Comparison of ENCODE assay signal across 9 cellular contexts in genomic region chr7:17300012-17300411, GRCh38. TPM values are rescaled to one million over a fixed set of nuclear protein-coding genes. Genes with fewer than 3 reads are reported as not detected.
DNase-seq lines count a peak whose midpoint lies in the region; ATAC-seq and TF ChIP-seq lines count a peak whose summit lies in the region.
"Had no signal": no experiment of that assay in that cellular context is flagged by ENCODE, and none has a peak within 500 bp of the region (broad histone marks: within the 10 kb centered on the region; RNA-seq: fewer than 3 reads in every experiment).

No MANE protein-coding gene starts in this region.

- peaks cover 35 to 37% of the 10 kb centered on the region in 2 donors for H3K4me1 Mint-ChIP-seq in natural killer cell treated with Interleukin-12 subunit alpha and Interleukin-12 subunit beta and Interleukin-15 and Interleukin-18, amount 100 ng/mL, for 72 hours (ENCODE audit: low read depth in 2 of 2)

- peaks cover 12% of the 10 kb centered on the region for H3K9me3 Mint-ChIP-seq in natural killer cell treated with Interleukin-12 subunit alpha and Interleukin-12 subunit beta and Interleukin-15 and Interleukin-18, amount 100 ng/mL, for 72 hours

- H3K36me3 ChIP-seq in MM.1S (replicated peaks; ENCODE audit: insufficient read depth, low read length) (no peaks in the 10 kb centered on the region), ectodermal cell (ENCODE audit: control insufficient read depth, insufficient read depth, low read length) (no peaks in the 10 kb centered on the region)

- peak overlapping the region; percentile 76 to 92 for H3K27ac Mint-ChIP-seq in natural killer cell treated with Interleukin-12 subunit alpha and Interleukin-12 subunit beta and Interleukin-15 and Interleukin-18, amount 100 ng/mL, for 72 hours

- H3K4me1 ChIP-seq in MM.1S (ENCODE audit: low read length) (0 out of 2 replicates have a peak, but pooled peaks cover 5% of the 10 kb centered on the region), ectodermal cell (ENCODE audit: control insufficient read depth, insufficient read depth, low read length) (no peaks in the 10 kb centered on the region)

- no peak for TF ChIP-seq CTCF in AG10803 (conservative IDR thresholded peaks at IDR 0.05; ENCODE audit: low read length)
- TF ChIP-seq CTCF in MM.1S (IDR thresholded peaks at IDR 0.05; ENCODE audit: low read length) = no peak

- peaks cover 39% of the 10 kb centered on the region for H3K79me2 ChIP-seq in MM.1S (ENCODE audit: low read length)

- H3K4me3 ChIP-seq in AG10803 (ENCODE audit: low read length) (peak overlapping the region; percentile 75), MM.1S (ENCODE audit: low read length) (peak overlapping the region; percentile 89), ectodermal cell (ENCODE audit: insufficient read depth, low read depth, low read length) (peak overlapping the region; percentile 69)
- H3K4me3 ChIP-seq: K562 had no signal

- H3F3A ChIP-seq in MM.1S (ENCODE audit: insufficient read depth, low read length) = peaks cover 5% of the 10 kb centered on the region; the same call in 1 of the 2 replicates

- no peaks in the 10 kb centered on the region for H3K27me3 Mint-ChIP-seq in natural killer cell treated with Interleukin-12 subunit alpha and Interleukin-12 subunit beta and Interleukin-15 and Interleukin-18, amount 100 ng/mL, for 72 hours

- H3K9me3 ChIP-seq in MM.1S (replicated peaks; ENCODE audit: insufficient read depth, low read length) (no peaks in the 10 kb centered on the region), ectodermal cell (ENCODE audit: control insufficient read depth, low read length) (no peaks in the 10 kb centered on the region)

- H3K27me3 ChIP-seq in MM.1S (replicated peaks; ENCODE audit: insufficient read depth, low read length) (no peaks in the 10 kb centered on the region), ectodermal cell (ENCODE audit: control insufficient read depth, insufficient read depth, low read length, poor library complexity, severe bottlenecking) (peaks cover 28% of the 10 kb centered on the region)

- 62 to 63% methylated on average over 4 to 5 of the region's 5 CpGs for whole genome bisulfite sequencing in ectodermal cell, 2 experiments

- peak overlapping the region; percentile 96 for H3K4me3 Mint-ChIP-seq in natural killer cell treated with Interleukin-12 subunit alpha and Interleukin-12 subunit beta and Interleukin-15 and Interleukin-18, amount 100 ng/mL, for 72 hours

- H3K9me2 ChIP-seq in MM.1S (replicated peaks; ENCODE audit: insufficient read depth, low read length) = no peaks in the 10 kb centered on the region

- peak overlapping the region; percentile 53 for H3K4me2 ChIP-seq in MM.1S (ENCODE audit: low read depth, low read length)

- H4K20me1 ChIP-seq in MM.1S (ENCODE audit: insufficient read depth, low read length) = no peaks in the 10 kb centered on the region

- no peak for ATAC-seq in natural killer cell treated with Interleukin-12 subunit alpha and Interleukin-12 subunit beta and Interleukin-15 and Interleukin-18, amount 100 ng/mL, for 72 hours
- no peak for ATAC-seq in HG03521 (IDR thresholded peaks at IDR 0.05; ENCODE audit: unreplicated experiment)
- ATAC-seq: K562 had no signal

- no peak for DNase-seq in AG10803 (ENCODE audit: low read depth)
- DNase-seq in MM.1S = no peak
- DNase-seq in natural killer cell treated with Interleukin-12 subunit alpha and Interleukin-12 subunit beta and Interleukin-15 and Interleukin-18, amount 100 ng/mL, for 72 hours (ENCODE audit: low spot score) = no peak
- no peak for DNase-seq in HuH-7 (ENCODE audit: low spot score)
- no peak for DNase-seq in NCI-H2227 (lab: John Stamatoyannopoulos, UW; ENCODE audit: unreplicated experiment)
- no peak for DNase-seq in HK-2 (ENCODE audit: unreplicated experiment)

- H3K36me3 Mint-ChIP-seq in natural killer cell treated with Interleukin-12 subunit alpha and Interleukin-12 subunit beta and Interleukin-15 and Interleukin-18, amount 100 ng/mL, for 72 hours = peaks cover 17% of the 10 kb centered on the region

- H3K9ac ChIP-seq in MM.1S (ENCODE audit: low read length) = peak overlapping the region; percentile 75; the same call in 1 of the 2 replicates

- H2AFZ ChIP-seq in MM.1S (ENCODE audit: low read length) = peak overlapping the region; percentile 93; the same call in 1 of the 2 replicates

- no peak overlapping the region for H3K27ac ChIP-seq in MM.1S (ENCODE audit: low read length)
- H3K27ac ChIP-seq in ectodermal cell (ENCODE audit: insufficient read depth, low read depth, low read length, poor library complexity, severe bottlenecking) = no peak overlapping the region

RNA-seq across cellular contexts. Expression of gene AHR, which starts 1.6 kb away (rescaled TPM):
- polyA plus RNA-seq in ectodermal cell (2013, experiment 1 of 4) = 4.4 TPM
- 2.6 TPM for polyA plus RNA-seq in ectodermal cell (2013, experiment 2 of 4)
- polyA plus RNA-seq in ectodermal cell (2013, experiment 3 of 4) = 4.0 TPM
- polyA plus RNA-seq in ectodermal cell (2013, experiment 4 of 4) = 2.6 TPM
- 10 to 100 TPM; 36.5 to 40.8 TPM for total RNA-seq in natural killer cell treated with Interleukin-12 subunit alpha and Interleukin-12 subunit beta and Interleukin-15 and Interleukin-18, amount 100 ng/mL, for 72 hours
- polyA plus RNA-seq: K562 had no signal
